ENCODE assay signal across 12 cellular contexts in the genomic region with DNA sequence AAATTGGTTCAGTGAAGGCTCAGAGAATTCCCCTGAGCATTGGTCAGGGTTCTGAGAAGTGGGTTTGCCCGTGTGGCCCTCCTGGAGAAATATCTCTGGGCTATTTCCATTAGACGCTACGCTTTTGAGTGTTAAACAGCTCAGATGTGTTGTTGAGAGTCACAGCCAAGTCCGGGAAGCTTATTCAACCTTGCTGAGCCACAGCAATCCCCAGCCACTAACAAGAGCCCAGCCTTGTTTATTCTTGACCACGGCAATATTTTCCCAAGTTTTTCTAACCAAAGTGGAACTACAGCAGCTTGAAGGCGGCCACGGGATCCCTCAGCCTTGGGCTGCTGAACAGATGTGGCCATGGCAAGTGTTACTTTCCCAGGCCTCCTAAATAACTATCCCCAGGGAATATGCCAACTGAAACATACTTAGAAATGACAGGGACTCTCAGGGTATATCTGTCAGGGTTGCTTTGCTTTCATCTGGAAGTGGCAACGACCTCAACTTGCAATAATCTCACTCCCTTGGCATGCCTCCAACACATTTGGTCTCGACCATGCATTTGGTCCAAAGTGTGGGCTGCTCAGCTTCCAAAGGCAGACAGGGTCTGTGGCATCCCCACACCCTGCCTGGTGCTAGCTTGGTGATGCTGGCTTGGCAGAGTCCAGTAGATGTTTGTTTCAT.
"Had no signal": no experiment of that assay in that cellular context is flagged by ENCODE, and none has a peak within 500 bp of the region (broad histone marks: within the 10 kb centered on the region; RNA-seq: fewer than 3 reads in every experiment).

No MANE protein-coding gene starts in this region.

- H3K36me3 ChIP-seq: prostate gland, sigmoid colon, suprapubic skin, upper lobe of right lung had no signal

- DNase-seq: activated CD4-positive, alpha-beta T cell treated with anti-CD3 and anti-CD28 coated beads, Interleukin-2, amount 50 U/mL, for 1 hour; activated naive CD4-positive, alpha-beta T cell treated with anti-CD3 and anti-CD28 coated beads, Interleukin-2, amount 10 ng/mL, durations not matched to agents 7 days and 5 days; central memory CD4-positive, alpha-beta T cell; effector memory CD4-positive, alpha-beta T cell; glutamatergic neuron; naive thymus-derived CD8-positive, alpha-beta T cell; sigmoid colon; stimulated activated CD4-positive, alpha-beta T cell treated with anti-CD3 and anti-CD28 coated beads, Interleukin-12 subunit alpha, Interleukin-12 subunit beta, amount 100 ng/mL, for 4 hours; stimulated activated naive CD4-positive, alpha-beta T cell; upper lobe of right lung had no signal

- H3K4me3 ChIP-seq: prostate gland, sigmoid colon, suprapubic skin, upper lobe of right lung had no signal

- H3K27ac ChIP-seq: prostate gland, sigmoid colon, suprapubic skin, upper lobe of right lung had no signal

- ATAC-seq: naive thymus-derived CD8-positive, alpha-beta T cell; upper lobe of right lung had no signal

- H3K27me3 ChIP-seq: upper lobe of right lung had no signal

- H3K4me1 ChIP-seq: prostate gland, sigmoid colon, suprapubic skin, upper lobe of right lung had no signal

- H3K9me3 ChIP-seq: prostate gland, sigmoid colon, suprapubic skin, upper lobe of right lung had no signal
